ENCODE assay signal across 1 cellular context in the genomic region with DNA sequence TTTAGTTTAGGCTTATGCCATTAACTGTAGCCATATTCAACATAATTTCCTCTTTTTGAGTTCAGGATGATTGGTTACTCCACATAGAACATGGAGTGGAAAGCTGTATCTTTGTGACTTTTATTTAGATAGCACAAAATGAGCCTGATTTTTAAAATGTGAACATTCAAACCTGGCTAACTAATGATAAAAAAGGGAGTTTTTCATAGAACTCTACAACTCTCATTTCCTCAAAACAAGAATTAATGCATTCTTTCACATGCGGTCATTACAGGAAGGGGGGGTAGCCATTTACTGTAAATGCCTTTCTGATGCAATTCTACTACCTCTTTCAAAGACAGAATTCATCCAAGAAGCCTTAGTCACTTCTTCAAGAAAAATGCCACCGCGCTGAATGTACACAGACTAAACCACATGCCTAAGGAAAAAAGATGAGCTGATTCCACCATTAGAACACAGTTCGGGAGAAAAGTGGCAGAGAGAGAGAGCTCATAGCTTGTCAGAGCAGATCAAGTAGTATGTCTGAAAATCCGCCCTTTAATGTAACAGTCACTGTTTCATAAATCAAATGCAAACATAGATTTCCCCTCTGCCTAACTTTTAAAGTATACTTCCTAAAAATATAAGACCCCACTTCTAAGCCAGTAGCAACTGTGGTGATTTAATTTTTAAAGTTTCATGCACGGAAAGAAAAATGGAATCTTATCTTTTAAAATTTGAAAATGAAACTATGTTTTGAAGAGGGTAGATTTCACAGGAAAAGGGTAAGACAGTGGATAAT.
TF ChIP-seq lines count a peak whose summit lies in the region.

No MANE protein-coding gene starts in this region.

TF ChIP-seq in K562, 482 proteins besides CTCF, POLR2A, EP300 and RAD21 (continued from another document and continues in another):
- TF ChIP-seq MGA (IDR thresholded peaks at IDR 0.05) (peak; percentile 88), TCFL5 (CRISPR knock-in tag; conservative IDR thresholded peaks at IDR 0.05) (peak; percentile 29; the same call in 1 of the 2 replicates), CEBPB (tag; IDR thresholded peaks at IDR 0.05) (peak; percentile 91), ZBTB49 (CRISPR knock-in tag; IDR thresholded peaks at IDR 0.05; ENCODE audit: borderline replicate concordance) (no peak), JUNB (CRISPR knock-in tag; conservative IDR thresholded peaks at IDR 0.05) (no peak), SMAD3 (CRISPR knock-in tag; conservative IDR thresholded peaks at IDR 0.05) (peak; percentile 31; the same call in 1 of the 2 replicates), EP400 (IDR thresholded peaks at IDR 0.05) (peak; percentile 94), BRD9 (IDR thresholded peaks at IDR 0.05; ENCODE audit: low read depth, partially characterized antibody) (peak; percentile 81), ATF7 (IDR thresholded peaks at IDR 0.05) (peak; percentile 87), MTA1 (IDR thresholded peaks at IDR 0.05; ENCODE audit: borderline replicate concordance) (peak; percentile 22; the same call in 1 of the 2 replicates), AFF4 (CRISPR knock-in tag; IDR thresholded peaks at IDR 0.05) (no peak), SMARCE1 (IDR thresholded peaks at IDR 0.05) (peak; percentile 47; the same call in 1 of the 2 replicates), ZNF436 (CRISPR knock-in tag; IDR thresholded peaks at IDR 0.05) (no peak), ZNF76 (CRISPR knock-in tag; IDR thresholded peaks at IDR 0.05; ENCODE audit: borderline replicate concordance) (peak; percentile 37; the same call in 1 of the 2 replicates), E2F1 (CRISPR knock-in tag; IDR thresholded peaks at IDR 0.05) (no peak), YY1 (IDR thresholded peaks at IDR 0.05; ENCODE audit: borderline replicate concordance in 1 of 3, control insufficient read depth in 1 of 3, extremely low read depth in 1 of 3, insufficient read depth in 3 of 3, insufficient read length in 1 of 3, insufficient replicate concordance in 2 of 3, low read depth in 1 of 3, low read length in 2 of 3) (peak in 1 of 3 experiments; percentile 28), RBFOX2 (IDR thresholded peaks at IDR 0.05; ENCODE audit: low read depth, low read length) (peak; percentile 45; the same call in 1 of the 2 replicates), ZNF140 (CRISPR knock-in tag; IDR thresholded peaks at IDR 0.05) (peak; percentile 28; the same call in 1 of the 2 replicates), FOXP1 (CRISPR knock-in tag; IDR thresholded peaks at IDR 0.05) (0 out of 2 replicates have a peak, but pooled peaks have one; percentile 21), MAZ (CRISPR knock-in tag; conservative IDR thresholded peaks at IDR 0.05 in 1 of 2, IDR thresholded peaks at IDR 0.05 in 1 of 2) (peak; percentile 27 to 54; a peak in 2 of 4 replicates), HES1 (IDR thresholded peaks at IDR 0.05; ENCODE audit: low read depth) (peak; percentile 43; the same call in 1 of the 2 replicates), IRF9 (tag; IDR thresholded peaks at IDR 0.05) (peak; percentile 85)
- TF ChIP-seq, protein P1, sequence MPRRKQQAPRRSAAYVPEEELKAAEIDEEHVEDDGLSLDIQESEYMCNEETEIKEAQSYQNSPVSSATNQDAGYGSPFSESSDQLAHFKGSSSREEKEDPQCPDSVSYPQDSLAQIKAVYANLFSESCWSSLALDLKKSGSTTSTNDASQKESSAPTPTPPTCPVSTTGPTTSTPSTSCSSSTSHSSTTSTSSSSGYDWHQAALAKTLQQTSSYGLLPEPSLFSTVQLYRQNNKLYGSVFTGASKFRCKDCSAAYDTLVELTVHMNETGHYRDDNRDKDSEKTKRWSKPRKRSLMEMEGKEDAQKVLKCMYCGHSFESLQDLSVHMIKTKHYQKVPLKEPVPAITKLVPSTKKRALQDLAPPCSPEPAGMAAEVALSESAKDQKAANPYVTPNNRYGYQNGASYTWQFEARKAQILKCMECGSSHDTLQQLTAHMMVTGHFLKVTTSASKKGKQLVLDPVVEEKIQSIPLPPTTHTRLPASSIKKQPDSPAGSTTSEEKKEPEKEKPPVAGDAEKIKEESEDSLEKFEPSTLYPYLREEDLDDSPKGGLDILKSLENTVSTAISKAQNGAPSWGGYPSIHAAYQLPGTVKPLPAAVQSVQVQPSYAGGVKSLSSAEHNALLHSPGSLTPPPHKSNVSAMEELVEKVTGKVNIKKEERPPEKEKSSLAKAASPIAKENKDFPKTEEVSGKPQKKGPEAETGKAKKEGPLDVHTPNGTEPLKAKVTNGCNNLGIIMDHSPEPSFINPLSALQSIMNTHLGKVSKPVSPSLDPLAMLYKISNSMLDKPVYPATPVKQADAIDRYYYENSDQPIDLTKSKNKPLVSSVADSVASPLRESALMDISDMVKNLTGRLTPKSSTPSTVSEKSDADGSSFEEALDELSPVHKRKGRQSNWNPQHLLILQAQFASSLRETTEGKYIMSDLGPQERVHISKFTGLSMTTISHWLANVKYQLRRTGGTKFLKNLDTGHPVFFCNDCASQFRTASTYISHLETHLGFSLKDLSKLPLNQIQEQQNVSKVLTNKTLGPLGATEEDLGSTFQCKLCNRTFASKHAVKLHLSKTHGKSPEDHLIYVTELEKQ (CRISPR knock-in tag; IDR thresholded peaks at IDR 0.05): peak; percentile 61; the same call in 1 of the 2 replicates
